ENCODE assay signal across 22 cellular contexts in genomic region chr5:126732716-126733115, GRCh38.
"Had no signal": no experiment of that assay in that cellular context is flagged by ENCODE, and none has a peak within 500 bp of the region (broad histone marks: within the 10 kb centered on the region; RNA-seq: fewer than 3 reads in every experiment).

No MANE protein-coding gene starts in this region.

- H3K9me3 ChIP-seq: pancreas had no signal

- FAIRE-seq: frontal cortex, pancreas, small intestine, TTC549 had no signal

- H2AFZ ChIP-seq: neural progenitor cell had no signal

- H3K4me2 ChIP-seq: neural progenitor cell had no signal

- ATAC-seq: stimulated activated naive CD8-positive, alpha-beta T cell treated with anti-CD3 and anti-CD28 coated beads, Interleukin-15, Interleukin-2, amounts not matched to agents 100 U/mL and 50 U/mL, for 24 hours had no signal

- H3K9ac ChIP-seq: neural progenitor cell had no signal

- H3K36me3 ChIP-seq: brain microvascular endothelial cell, neural progenitor cell, pancreas had no signal

- H3K4me1 Mint-ChIP-seq: naive B cell, neural progenitor cell had no signal

- H3K27ac ChIP-seq: brain microvascular endothelial cell, neural progenitor cell, pancreas had no signal

- H3K27ac Mint-ChIP-seq: activated B cell treated with CpG ODN at 0.5 μM for 24 hours; activated CD4-positive, alpha-beta T cell treated with anti-CD3 and anti-CD28 coated beads, Interleukin-2, amount 10 ng/mL, durations not matched to agents 24 days and 14 days; activated naive CD8-positive, alpha-beta T cell treated with anti-CD3 and anti-CD28 coated beads, Interleukin-2, amount 10 ng/mL, durations not matched to agents 7 days and 5 days; naive B cell; neural progenitor cell had no signal

- H3K4me3 ChIP-seq: lung, neural progenitor cell, pancreas had no signal

- DNase-seq: activated B cell treated with CpG ODN at 0.5 μM for 24 hours; activated CD4-positive, alpha-beta T cell treated with anti-CD3 and anti-CD28 coated beads, Interleukin-2, amount 10 ng/mL, durations not matched to agents 24 days and 14 days; activated naive CD4-positive, alpha-beta T cell; activated naive CD8-positive, alpha-beta T cell treated with anti-CD3 and anti-CD28 coated beads, Interleukin-2, amount 10 ng/mL, durations not matched to agents 7 days and 5 days; activated T-cell treated with anti-CD3 and anti-CD28 coated beads for 4 hours; anterior cingulate cortex; brain microvascular endothelial cell; cerebellar nuclear complex; dermis blood vessel endothelial cell; head of caudate nucleus; left cardiac atrium; naive B cell; small intestine; stimulated activated CD4-positive, alpha-beta T cell treated with anti-CD3 and anti-CD28 coated beads, Interleukin-4, amount 100 ng/mL, for 4 hours; stimulated activated CD8-positive, alpha-beta memory T cell treated with anti-CD3 and anti-CD28 coated beads, Interleukin-4, amount 100 ng/mL, for 48 hours; stimulated activated naive CD8-positive, alpha-beta T cell treated with anti-CD3 and anti-CD28 coated beads, Interleukin-15, Interleukin-2, amounts not matched to agents 100 U/mL and 50 U/mL, for 24 hours; T-helper 2 cell had no signal

- H3K9me3 Mint-ChIP-seq: activated B cell treated with CpG ODN at 0.5 μM for 24 hours; activated CD4-positive, alpha-beta T cell treated with anti-CD3 and anti-CD28 coated beads, Interleukin-2, amount 10 ng/mL, durations not matched to agents 24 days and 14 days; activated naive CD8-positive, alpha-beta T cell treated with anti-CD3 and anti-CD28 coated beads, Interleukin-2, amount 10 ng/mL, durations not matched to agents 7 days and 5 days; naive B cell; neural progenitor cell had no signal

- H3K4me3 Mint-ChIP-seq: activated B cell treated with CpG ODN at 0.5 μM for 24 hours; activated CD4-positive, alpha-beta T cell treated with anti-CD3 and anti-CD28 coated beads, Interleukin-2, amount 10 ng/mL, durations not matched to agents 24 days and 14 days; activated naive CD8-positive, alpha-beta T cell treated with anti-CD3 and anti-CD28 coated beads, Interleukin-2, amount 10 ng/mL, durations not matched to agents 7 days and 5 days; naive B cell; neural progenitor cell had no signal

- H3K36me3 Mint-ChIP-seq: activated naive CD8-positive, alpha-beta T cell treated with anti-CD3 and anti-CD28 coated beads, Interleukin-2, amount 10 ng/mL, durations not matched to agents 7 days and 5 days; naive B cell; neural progenitor cell had no signal

- H3K27me3 Mint-ChIP-seq: activated B cell treated with CpG ODN at 0.5 μM for 24 hours; activated naive CD8-positive, alpha-beta T cell treated with anti-CD3 and anti-CD28 coated beads, Interleukin-2, amount 10 ng/mL, durations not matched to agents 7 days and 5 days; naive B cell had no signal

- H3K4me1 ChIP-seq: neural progenitor cell, pancreas had no signal

- H3K27me3 ChIP-seq: brain microvascular endothelial cell, neural progenitor cell, pancreas had no signal
